8 cellular contexts compared by ENCODE assay signal in the genomic region with DNA sequence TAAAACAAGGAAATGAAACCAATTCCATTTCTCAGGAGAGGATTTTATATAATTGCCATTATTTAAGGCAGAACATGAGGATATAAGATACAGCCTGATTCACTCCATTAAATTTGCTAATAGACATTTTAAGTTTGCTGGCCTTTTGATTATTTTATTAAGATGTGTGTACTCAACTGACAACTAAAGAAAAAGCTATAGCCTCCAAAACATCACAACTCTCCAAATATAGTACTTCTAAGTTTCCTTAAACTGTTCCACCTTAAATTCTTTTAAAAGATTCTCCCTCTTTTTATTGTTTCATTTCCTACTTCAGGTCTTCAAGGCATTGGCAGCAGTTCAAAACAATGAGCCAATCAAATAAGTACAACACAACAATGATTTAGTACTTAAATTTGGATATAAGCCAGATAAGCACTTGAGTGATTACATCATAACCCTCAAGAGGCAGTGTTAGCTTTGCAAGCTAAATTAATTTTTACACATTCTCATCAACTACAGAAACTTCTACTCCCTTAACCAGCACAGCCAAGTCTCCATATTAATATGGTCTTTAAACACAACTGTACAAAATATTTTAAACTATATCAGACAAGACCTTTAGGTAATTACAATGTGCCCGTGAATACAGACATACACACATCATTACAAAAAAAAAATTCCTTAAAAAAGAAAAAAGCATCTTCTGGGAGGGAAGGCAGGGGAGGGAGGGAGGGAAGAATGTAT.
DNase-seq lines count a peak whose midpoint lies in the region; ATAC-seq and TF ChIP-seq lines count a peak whose summit lies in the region.

No MANE protein-coding gene starts in this region.

- dilution Hi-C loops in mammary epithelial cell (cut with HindIII; ENCODE audit: low sequenced_read_pairs), result no loop called here

- H3K4me2 ChIP-seq in mammary epithelial cell (ENCODE audit: insufficient read depth, low read depth, low read length), result peak overlapping the region; percentile 78

- H2AFZ ChIP-seq in mammary epithelial cell (ENCODE audit: low read depth, low read length), result no peak overlapping the region

- H3K4me3 Mint-ChIP-seq in activated CD8-positive, alpha-beta memory T cell treated with anti-CD3 and anti-CD28 coated beads, Interleukin-2, amount 10 ng/mL, durations not matched to agents 7 days and 5 days, result no peak overlapping the region
- no peak overlapping the region for H3K4me3 Mint-ChIP-seq in stimulated activated effector memory CD8-positive, alpha-beta T cell treated with anti-CD3 and anti-CD28 coated beads, Interleukin-12 subunit alpha, Interleukin-12 subunit beta, amount 100 ng/mL, for 72 hours

- H3K9me3 ChIP-seq in mammary epithelial cell (replicated peaks; ENCODE audit: insufficient read depth, low read length), result no peaks in the 10 kb centered on the region

- no peak for TF ChIP-seq CTCF in mammary epithelial cell (conservative IDR thresholded peaks at IDR 0.05 in 1 of 2, IDR thresholded peaks at IDR 0.05 in 1 of 2; ENCODE audit: extremely low read depth in 1 of 2, insufficient read depth in 1 of 2, low read depth in 1 of 2, low read length in 2 of 2)

- H3K27me3 Mint-ChIP-seq in activated CD8-positive, alpha-beta memory T cell treated with anti-CD3 and anti-CD28 coated beads, Interleukin-2, amount 10 ng/mL, durations not matched to agents 7 days and 5 days, result no peaks in the 10 kb centered on the region

- in situ Hi-C loops in mammary epithelial cell (cut with MboI; ENCODE audit: low sequenced_read_pairs in 2 of 2), result no loop called here

- peaks cover 29% of the 10 kb centered on the region for H3K36me3 Mint-ChIP-seq in activated CD8-positive, alpha-beta memory T cell treated with anti-CD3 and anti-CD28 coated beads, Interleukin-2, amount 10 ng/mL, durations not matched to agents 7 days and 5 days
- peaks cover 43% of the 10 kb centered on the region for H3K36me3 Mint-ChIP-seq in stimulated activated effector memory CD8-positive, alpha-beta T cell treated with anti-CD3 and anti-CD28 coated beads, Interleukin-12 subunit alpha, Interleukin-12 subunit beta, amount 100 ng/mL, for 72 hours

- no peaks in the 10 kb centered on the region for H3K9me3 Mint-ChIP-seq in activated CD8-positive, alpha-beta memory T cell treated with anti-CD3 and anti-CD28 coated beads, Interleukin-2, amount 10 ng/mL, durations not matched to agents 7 days and 5 days (ENCODE audit: low read depth)
- H3K9me3 Mint-ChIP-seq in stimulated activated effector memory CD8-positive, alpha-beta T cell treated with anti-CD3 and anti-CD28 coated beads, Interleukin-12 subunit alpha, Interleukin-12 subunit beta, amount 100 ng/mL, for 72 hours, result no peaks in the 10 kb centered on the region

- peak overlapping the region in 1 of 3 experiments; percentile 42 for H3K4me3 ChIP-seq in mammary epithelial cell (replicated peaks in 1 of 3; ENCODE audit: insufficient read depth in 1 of 3, low read depth in 2 of 3, low read length in 3 of 3)

- no peak overlapping the region for H3K27ac ChIP-seq in mammary epithelial cell (ENCODE audit: insufficient read depth, low read depth, low read length)

- no peaks in the 10 kb centered on the region for H3K27me3 ChIP-seq in mammary epithelial cell (ENCODE audit: insufficient read depth, low read length)

- intact Hi-C loops in mammary epithelial cell (cut with micrococcal nuclease), result no loop called here

- BruUV-seq in mammary epithelial cell (replicated peaks; lab: Mats Ljungman, UMichigan), result no TSS peak

- H3K4me1 ChIP-seq in mammary epithelial cell (ENCODE audit: insufficient read depth, low read length), result peaks cover 6% of the 10 kb centered on the region

- no peak for ATAC-seq in activated CD8-positive, alpha-beta memory T cell treated with anti-CD3 and anti-CD28 coated beads, Interleukin-2, amount 10 ng/mL, durations not matched to agents 7 days and 5 days
- ATAC-seq in stimulated activated effector memory CD8-positive, alpha-beta T cell treated with anti-CD3 and anti-CD28 coated beads, Interleukin-12 subunit alpha, Interleukin-12 subunit beta, amount 100 ng/mL, for 72 hours, result no peak
- ATAC-seq in HG03565 (IDR thresholded peaks at IDR 0.05; ENCODE audit: unreplicated experiment), result no peak

- CTCF ChIA-PET in mammary epithelial cell (lab: Charles Lee; ENCODE audit: low non-redundant PET), result no interaction called here
- CTCF ChIA-PET in activated CD8-positive, alpha-beta memory T cell treated with anti-CD3 and anti-CD28 coated beads, Interleukin-2, amount 10 ng/mL, durations not matched to agents 7 days and 5 days (lab: Charles Lee), result interaction anchor here (0.5 to 1.0 kb wide), 2 partner anchors 197 to 257 kb away, joined by 3 to 5 read pairs; no protein-coding TSS in a partner anchor

- no peak overlapping the region for H3K27ac Mint-ChIP-seq in activated CD8-positive, alpha-beta memory T cell treated with anti-CD3 and anti-CD28 coated beads, Interleukin-2, amount 10 ng/mL, durations not matched to agents 7 days and 5 days
- no peak overlapping the region for H3K27ac Mint-ChIP-seq in stimulated activated effector memory CD8-positive, alpha-beta T cell treated with anti-CD3 and anti-CD28 coated beads, Interleukin-12 subunit alpha, Interleukin-12 subunit beta, amount 100 ng/mL, for 72 hours

- WGBS in mammary epithelial cell (ENCODE audit: low coverage, missing lambda C conversion rate), result 40% methylated on average over 1 of the region's 1 CpG

- H3K36me3 ChIP-seq in mammary epithelial cell (ENCODE audit: insufficient read depth, low read length), result peaks cover 6% of the 10 kb centered on the region

- no peaks in the 10 kb centered on the region for H4K20me1 ChIP-seq in mammary epithelial cell (ENCODE audit: insufficient read depth, low read length)

- peaks cover 30% of the 10 kb centered on the region for H3K79me2 ChIP-seq in mammary epithelial cell (ENCODE audit: insufficient read depth, low read length)

- H3K4me1 Mint-ChIP-seq in activated CD8-positive, alpha-beta memory T cell treated with anti-CD3 and anti-CD28 coated beads, Interleukin-2, amount 10 ng/mL, durations not matched to agents 7 days and 5 days, result peaks cover 10% of the 10 kb centered on the region
- peaks cover 25% of the 10 kb centered on the region for H3K4me1 Mint-ChIP-seq in stimulated activated effector memory CD8-positive, alpha-beta T cell treated with anti-CD3 and anti-CD28 coated beads, Interleukin-12 subunit alpha, Interleukin-12 subunit beta, amount 100 ng/mL, for 72 hours

- H3K9ac ChIP-seq in mammary epithelial cell (ENCODE audit: insufficient read depth, low read length), result no peak overlapping the region

- DNase-seq in A172 (ENCODE audit: low spot score) (peak; percentile 77), H4 (ENCODE audit: low spot score) (peak; percentile 96), NCI-H460 (ENCODE audit: extremely low read depth, low read depth) (peak; percentile 32), mammary epithelial cell (peak; percentile 81), medulla oblongata (ENCODE audit: extremely low spot score) (peak; percentile 40)
- no peak for DNase-seq in activated CD8-positive, alpha-beta memory T cell treated with anti-CD3 and anti-CD28 coated beads, Interleukin-2, amount 10 ng/mL, durations not matched to agents 7 days and 5 days
- DNase-seq in stimulated activated effector memory CD8-positive, alpha-beta T cell treated with anti-CD3 and anti-CD28 coated beads, Interleukin-12 subunit alpha, Interleukin-12 subunit beta, amount 100 ng/mL, for 72 hours (ENCODE audit: low spot score in 2 of 2), result no peak

Comparison
In these comparisons a context has a peak if more than half of its experiments do, and no peak if none do; other contexts are left out.
1. DNase-seq: peak in A172 (single experiment), H4 (single experiment), NCI-H460 (single experiment), mammary epithelial cell (single experiment) and medulla oblongata (single experiment); none in activated CD8-positive, alpha-beta memory T cell treated with anti-CD3 and anti-CD28 coated beads, Interleukin-2, amount 10 ng/mL, durations not matched to agents 7 days and 5 days (single experiment) and stimulated activated effector memory CD8-positive, alpha-beta T cell treated with anti-CD3 and anti-CD28 coated beads, Interleukin-12 subunit alpha, Interleukin-12 subunit beta, amount 100 ng/mL, for 72 hours (0 of 2).